Comparison of ENCODE assay signal across 8 cellular contexts in genomic region chr14:58244556-58245387, GRCh38. TPM values are rescaled to one million over a fixed set of nuclear protein-coding genes. Genes with fewer than 3 reads are reported as not detected.
DNase-seq lines count a peak whose midpoint lies in the region; ATAC-seq, FAIRE-seq and TF ChIP-seq lines count a peak whose summit lies in the region.

Gene PSMA3, plus strand, starts transcription at chr14:58244843. Its CDS starts 78 bp downstream, at chr14:58244921.

- H3K4me3 ChIP-seq in cardiac muscle cell = peak within 1 kb of the TSS; percentile 73
- peak within 1 kb of the TSS; percentile 99 for H3K4me3 ChIP-seq in parathyroid adenoma (ENCODE audit: low read depth, low read length)
- H3K4me3 ChIP-seq in tibial nerve = peak within 1 kb of the TSS; percentile 47 to 95 (median 81)

- H3K36me3 ChIP-seq in cardiac muscle cell (no peaks in the 10 kb centered on the region), parathyroid adenoma (ENCODE audit: control insufficient read depth, insufficient read depth, low read length) (no peaks in the 10 kb centered on the region), tibial nerve (peaks cover 0 to 22% (median 0%) of the 10 kb centered on the region in 3 donors)

- 0 to 1% (median 1%) methylated on average over 50 of the region's 50 CpGs for WGBS in adipose tissue, 3 donors
- WGBS in tibial nerve, 2 donors = 0% methylated on average over 44 to 50 of the region's 50 CpGs

- TF ChIP-seq POLR2A in GM12891 (IDR thresholded peaks at IDR 0.05; ENCODE audit: low read depth, low read length) (peak; percentile 96), tibial nerve (IDR thresholded peaks at IDR 0.05) (peak; percentile 81 to 88)

- H3K27ac ChIP-seq in adipose tissue (ENCODE audit: low read depth, low read length) (peak within 1 kb of the TSS; percentile 88), cardiac muscle cell (peak within 1 kb of the TSS; percentile 96), parathyroid adenoma (peak within 1 kb of the TSS; percentile 73), tibial nerve (peak within 1 kb of the TSS; percentile 91 to 99 (median 94))

- peak; percentile 94 for ATAC-seq in HG02840 (IDR thresholded peaks at IDR 0.05; ENCODE audit: low FRiP score, unreplicated experiment)
- ATAC-seq in T-cell (replicated peaks in 1 of 4) = peak; percentile 92 to 95 (median 92)

- H3K9me3 ChIP-seq in cardiac muscle cell (ENCODE audit: low read depth) (no peaks in the 10 kb centered on the region), parathyroid adenoma (ENCODE audit: control insufficient read depth, low read length) (no peaks in the 10 kb centered on the region), tibial nerve (no peaks in the 10 kb centered on the region)

- peak within 1 kb of the TSS; percentile 99 for H3K27ac Mint-ChIP-seq in T-cell

- H3K36me3 Mint-ChIP-seq in T-cell = peaks cover 8% of the 10 kb centered on the region

- no peaks in the 10 kb centered on the region for H3K9me3 Mint-ChIP-seq in T-cell

- POLR2A ChIA-PET in T-cell (lab: Charles Lee) = interaction anchor here (0.6 to 1.6 kb wide), 11 partner anchors 9 to 1241 kb away, joined by 3 to 31 read pairs (median 3); partner anchors contain the start of genes ARID4A (in 2 of the 2), ACTR10 (in 1 of the 2), KIAA0586 (in 1 of the 2) and TIMM9 (in 1 of the 2)

- H2AFZ ChIP-seq in parathyroid adenoma = peak within 1 kb of the TSS; percentile 85

- H3K79me2 ChIP-seq in parathyroid adenoma = peaks cover 32% of the 10 kb centered on the region

- peak within 1 kb of the TSS; percentile 70 for H3K9ac ChIP-seq in parathyroid adenoma

- peak within 1 kb of the TSS; percentile 98 to 99 (median 99) for H3K4me3 Mint-ChIP-seq in T-cell

- H3K4me1 ChIP-seq in cardiac muscle cell (ENCODE audit: low read depth) (peaks cover 21% of the 10 kb centered on the region), parathyroid adenoma (no peaks in the 10 kb centered on the region), tibial nerve (peaks cover 0 to 40% (median 19%) of the 10 kb centered on the region in 4 donors)

- H3K4me2 ChIP-seq in parathyroid adenoma (ENCODE audit: low read length) = peak within 1 kb of the TSS; percentile 88

- TF ChIP-seq CTCF in cardiac muscle cell (IDR thresholded peaks at IDR 0.05; ENCODE audit: low read depth, low read length) (no peak), parathyroid adenoma (IDR thresholded peaks at IDR 0.05) (no peak), tibial nerve (IDR thresholded peaks at IDR 0.05) (peak in 2 of 5 experiments; percentile 20 to 32)

- TF ChIP-seq EP300 in tibial nerve (IDR thresholded peaks at IDR 0.05) = peak; percentile 84 to 95

- CTCF ChIA-PET in T-cell (lab: Charles Lee) = interaction anchor here in 1 of 2 donors (0.6 to 1.5 kb wide), 4 partner anchors 9 to 53 kb away, joined by 3 to 13 read pairs (median 4); partner anchors contain the start of gene ARID4A

- peaks cover 45 to 51% (median 49%) of the 10 kb centered on the region in 3 donors for H3K4me1 Mint-ChIP-seq in T-cell

- DNase-seq in GM12891 (ENCODE audit: insufficient read length, low spot score) (peak; percentile 61), NCI-H1436 treated with DMSO at 0.1 percent for 48 hours (lab: John Stamatoyannopoulos, UW) (peak; percentile 92), T-cell (peak; percentile 93 to 99 (median 98)), cardiac muscle cell (ENCODE audit: low read depth in 1 of 2, low spot score in 1 of 2) (peak; percentile 98), tibial nerve (ENCODE audit: low spot score in 2 of 2) (peak; percentile 96)

- no peaks in the 10 kb centered on the region for H3K27me3 ChIP-seq in cardiac muscle cell
- no peaks in the 10 kb centered on the region for H3K27me3 ChIP-seq in parathyroid adenoma (ENCODE audit: control insufficient read depth, insufficient read depth, low read length)
- no peaks in the 10 kb centered on the region for H3K27me3 ChIP-seq in tibial nerve

- no peaks in the 10 kb centered on the region for H3K27me3 Mint-ChIP-seq in T-cell

- peak; percentile 76 for FAIRE-seq in GM12891 (lab: Jason Lieb, UNC)

TF ChIP-seq in GM12891, 5 proteins besides CTCF, POLR2A, EP300 and RAD21:
- TF ChIP-seq TAF1 (IDR thresholded peaks at IDR 0.05; ENCODE audit: low read depth, low read length) (peak; percentile 84), POLR2AphosphoS5 (IDR thresholded peaks at IDR 0.05; ENCODE audit: low read depth, low read length) (peak; percentile 94), PAX5 (IDR thresholded peaks at IDR 0.05; ENCODE audit: insufficient read depth, low read length, severe bottlenecking) (no peak), SPI1 (IDR thresholded peaks at IDR 0.05; ENCODE audit: low read depth, low read length) (peak; percentile 44), POU2F2 (IDR thresholded peaks at IDR 0.05; ENCODE audit: low read depth, low read length) (peak; percentile 66)

RNA-seq across cellular contexts. Expression of gene PSMA3, which starts in this region (rescaled TPM):
- 180 TPM for polyA plus RNA-seq in GM12891 (2012; ENCODE audit: low read depth, missing spikeins)
- 100 to 1,000 TPM in 2 of 5 donors, 10 to 100 TPM in 3; 75.5 to 139 (median 99.7) TPM for total RNA-seq in T-cell
- polyA plus RNA-seq in adipose tissue = 100 to 1,000 TPM in 2 of 3 donors, 10 to 100 TPM in 1; 59.9 to 123 (median 119) TPM
- 74.0 and 102 TPM in 2 replicates for total RNA-seq in cardiac muscle cell
- 235 and 279 TPM in 2 replicates for polyA plus RNA-seq in cardiac muscle cell
- total RNA-seq in tibial nerve = 10 to 100 TPM; 82.8 to 99.0 (median 87.0) TPM

Comparison
In these comparisons a context has a peak if more than half of its experiments do, and no peak if none do; other contexts are left out.
1. Peak in every context shown above with its lines: DNase-seq, ATAC-seq, H3K4me3 ChIP-seq and H3K27ac ChIP-seq.